ENCODE assay signal across 22 cellular contexts in the genomic region with DNA sequence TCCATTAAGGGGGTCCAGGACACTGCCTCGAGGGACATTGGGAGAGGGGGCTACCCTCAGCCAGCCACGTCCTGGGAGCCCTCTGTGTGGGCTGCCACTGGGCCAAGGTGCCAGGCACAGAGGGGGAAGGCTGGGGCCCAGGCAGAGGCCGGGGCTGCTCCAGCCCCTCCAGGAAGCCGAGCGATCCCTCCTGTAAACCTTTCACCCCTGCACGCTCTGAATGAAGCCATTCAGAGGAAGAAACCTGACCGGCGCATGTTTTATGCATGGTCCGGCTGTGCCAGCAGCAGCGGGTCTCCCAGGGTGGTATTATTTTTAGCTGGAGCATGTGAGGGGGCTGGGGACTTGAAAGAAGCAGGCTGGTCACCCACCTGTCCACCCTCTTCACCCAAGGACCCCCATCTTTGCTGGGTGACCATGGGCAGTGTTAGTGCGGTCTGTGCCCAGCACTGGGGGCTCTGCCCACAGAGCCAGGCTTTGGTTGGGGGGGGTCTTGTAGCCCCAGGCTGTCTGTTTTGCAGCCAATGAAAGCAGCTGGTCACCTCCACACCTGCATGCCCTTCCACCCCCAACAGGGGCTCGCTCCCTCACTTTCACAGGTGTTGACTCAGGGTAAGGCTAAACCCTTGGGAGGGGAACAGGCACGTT.
"Had no signal": no experiment of that assay in that cellular context is flagged by ENCODE, and none has a peak within 500 bp of the region (broad histone marks: within the 10 kb centered on the region; RNA-seq: fewer than 3 reads in every experiment).

No MANE protein-coding gene starts in this region.

- DNase-seq: effector CD4-positive, alpha-beta T cell; endodermal cell; erythroblast; foreskin keratinocyte; head of caudate nucleus; kidney; left cardiac atrium; left ventricle myocardium superior; mesenchymal stem cell; naive thymus-derived CD4-positive, alpha-beta T cell; nucleus accumbens; ovary; stimulated activated CD4-positive, alpha-beta T cell treated with anti-CD3 and anti-CD28 coated beads, Interleukin-2, amount 100 ng/mL, for 24 hours; stimulated activated CD4-positive, alpha-beta T cell treated with anti-CD3 and anti-CD28 coated beads, Interleukin-4, amount 100 ng/mL, for 4 hours; stimulated activated naive B cell treated with anti-CD40 and anti-IgM and Interleukin-4, amounts not matched to agents 10 μg/mL and 1 μg/mL and 100 μg/mL, for 72 hours; trophoblast cell had no signal

- H3K27ac Mint-ChIP-seq: endodermal cell; naive thymus-derived CD4-positive, alpha-beta T cell; progenitor cell of endocrine pancreas; stimulated activated naive B cell treated with anti-CD40 and anti-IgM and Interleukin-4, amounts not matched to agents 10 μg/mL and 1 μg/mL and 100 μg/mL, for 72 hours had no signal

- H3K4me1 Mint-ChIP-seq: stimulated activated naive B cell treated with anti-CD40 and anti-IgM and Interleukin-4, amounts not matched to agents 10 μg/mL and 1 μg/mL and 100 μg/mL, for 72 hours had no signal

- H3K4me3 ChIP-seq: coronary artery, hepatocyte, lung, ovary, sigmoid colon, skin epidermis had no signal

- H3K27me3 ChIP-seq: hepatocyte, ovary, sigmoid colon had no signal

- H3K4me1 ChIP-seq: foreskin keratinocyte, sigmoid colon had no signal

- H3K27ac ChIP-seq: coronary artery, foreskin keratinocyte, hepatocyte, ovary, sigmoid colon, skin epidermis had no signal

- H3K4me3 Mint-ChIP-seq: endodermal cell; naive thymus-derived CD4-positive, alpha-beta T cell; stimulated activated naive B cell treated with anti-CD40 and anti-IgM and Interleukin-4, amounts not matched to agents 10 μg/mL and 1 μg/mL and 100 μg/mL, for 72 hours had no signal

- H3K36me3 ChIP-seq: ovary, sigmoid colon had no signal

- ATAC-seq: foreskin keratinocyte; left cardiac atrium; left ventricle myocardium superior; naive thymus-derived CD4-positive, alpha-beta T cell; stimulated activated naive B cell treated with anti-CD40 and anti-IgM and Interleukin-4, amounts not matched to agents 10 μg/mL and 1 μg/mL and 100 μg/mL, for 72 hours had no signal
